9 cellular contexts compared by ENCODE assay signal in genomic region chr1:25197982-25198681, GRCh38. TPM values are rescaled to one million over a fixed set of nuclear protein-coding genes. Genes with fewer than 3 reads are reported as not detected.
DNase-seq lines count a peak whose midpoint lies in the region; ATAC-seq, FAIRE-seq and TF ChIP-seq lines count a peak whose summit lies in the region.
"Had no signal": no experiment of that assay in that cellular context is flagged by ENCODE, and none has a peak within 500 bp of the region (broad histone marks: within the 10 kb centered on the region; RNA-seq: fewer than 3 reads in every experiment).

No MANE protein-coding gene starts in this region.

- no peak overlapping the region for H3K4me3 ChIP-seq in SJSA1
- no peak overlapping the region for H3K4me3 ChIP-seq in small intestine (ENCODE audit: low read depth in 1 of 2, low read length in 2 of 2)
- H3K4me3 ChIP-seq in right atrium auricular region: no peak overlapping the region

- DNase-seq in DMS153 treated with DMSO at 0.1 percent for 48 hours (lab: John Stamatoyannopoulos, UW; ENCODE audit: unreplicated experiment) (peak; percentile 64), DMS153 (lab: John Stamatoyannopoulos, UW) (no peak), SJSA1 (ENCODE audit: low read depth in 1 of 2, low spot score in 2 of 2) (peak in 1 of 2 experiments; percentile 42), foreskin keratinocyte (peak; percentile 21 to 44), small intestine (peak; percentile 59), right atrium auricular region (ENCODE audit: low spot score) (no peak), HuH-7.5 (ENCODE audit: low spot score) (no peak), NK-92 (lab: John Stamatoyannopoulos, UW; ENCODE audit: unreplicated experiment) (no peak)

- ATAC-seq in foreskin keratinocyte: no peak

- H3K36me3 ChIP-seq in SJSA1 (no peaks in the 10 kb centered on the region), small intestine (ENCODE audit: control insufficient read depth in 2 of 2, insufficient read depth in 2 of 2, low read length in 2 of 2) (no peaks in the 10 kb centered on the region), right atrium auricular region (no peaks in the 10 kb centered on the region)

- no peaks in the 10 kb centered on the region for H3K27me3 ChIP-seq in SJSA1 (replicated peaks)
- H3K27me3 ChIP-seq in foreskin keratinocyte: no peaks in the 10 kb centered on the region
- no peaks in the 10 kb centered on the region for H3K27me3 ChIP-seq in small intestine (ENCODE audit: control insufficient read depth in 2 of 2, insufficient read depth in 2 of 2, low read length in 2 of 2)
- H3K27me3 ChIP-seq in right atrium auricular region: no peaks in the 10 kb centered on the region

- H3K27ac ChIP-seq in SJSA1: peak overlapping the region; percentile 21; the same call in 1 of the 2 replicates
- peak overlapping the region; percentile 18 for H3K27ac ChIP-seq in foreskin keratinocyte
- H3K27ac ChIP-seq in small intestine (ENCODE audit: low read depth in 1 of 2, low read length in 1 of 2): peak overlapping the region in 1 of 2 donors; percentile 77
- H3K27ac ChIP-seq in right atrium auricular region: no peak overlapping the region
- H3K27ac ChIP-seq: 22Rv1 had no signal

- no peak for FAIRE-seq in small intestine (lab: Jason Lieb, UNC)

- no peaks in the 10 kb centered on the region for H3K9me3 ChIP-seq in SJSA1 (replicated peaks)
- no peaks in the 10 kb centered on the region for H3K9me3 ChIP-seq in small intestine (ENCODE audit: control insufficient read depth, low read depth)
- H3K9me3 ChIP-seq in right atrium auricular region: no peaks in the 10 kb centered on the region

- no peak for TF ChIP-seq CTCF in foreskin keratinocyte (conservative IDR thresholded peaks at IDR 0.05)
- no peak for TF ChIP-seq CTCF in right atrium auricular region (IDR thresholded peaks at IDR 0.05)

- peaks cover 23% of the 10 kb centered on the region for H3K4me1 ChIP-seq in SJSA1 (replicated peaks)
- peaks cover 9% of the 10 kb centered on the region for H3K4me1 ChIP-seq in foreskin keratinocyte
- peaks cover 2 to 5% of the 10 kb centered on the region in 2 donors for H3K4me1 ChIP-seq in small intestine (ENCODE audit: control insufficient read depth in 2 of 2, insufficient read depth in 1 of 2, low read depth in 1 of 2, low read length in 1 of 2)
- H3K4me1 ChIP-seq in right atrium auricular region: no peaks in the 10 kb centered on the region

- WGBS in small intestine, 3 donors: 14 to 37% (median 27%) methylated on average over 11 of the region's 11 CpGs

RNA-seq across cellular contexts. Expression of gene SYF2, which starts 34.2 kb away (rescaled TPM):
- total RNA-seq in SJSA1 (2014; rRNA removed; shearing (Covaris generic)): 34.0 and 49.7 TPM in 2 replicates
- total RNA-seq in foreskin keratinocyte (30.8 and 32.4 TPM in 2 replicates), right atrium auricular region (10 to 100 TPM; 34.3 to 37.2 TPM)
- polyA plus RNA-seq in foreskin keratinocyte (32.6 and 33.7 TPM in 2 replicates), small intestine (100 to 1,000 TPM in 2 of 3 donors, 10 to 100 TPM in 1; 68.6 to 136 (median 113) TPM)

RNA-seq across cellular contexts. Expression of gene RSRP1, which starts 49.1 kb away (rescaled TPM):
- 34.5 and 39.0 TPM in 2 replicates for total RNA-seq in SJSA1 (2014; rRNA removed; shearing (Covaris generic))
- total RNA-seq in foreskin keratinocyte (31.4 and 32.8 TPM in 2 replicates), right atrium auricular region (10 to 100 TPM; 23.5 to 27.7 TPM)
- polyA plus RNA-seq in foreskin keratinocyte (23.8 TPM in 2 replicates), small intestine (100 to 1,000 TPM in 1 of 3 donors, 10 to 100 TPM in 2; 56.7 to 291 (median 59.2) TPM)

Comparison
In these comparisons a context has a peak if more than half of its experiments do, and no peak if none do; other contexts are left out.
1. DNase-seq: peak in DMS153 treated with DMSO at 0.1 percent for 48 hours (single experiment), foreskin keratinocyte (2 of 2) and small intestine (single experiment); none in DMS153 (single experiment), right atrium auricular region (single experiment), HuH-7.5 (single experiment) and NK-92 (single experiment).
2. H3K27ac ChIP-seq: peak in SJSA1 (single experiment) and foreskin keratinocyte (single experiment); none in right atrium auricular region (0 of 2).